8 cellular contexts compared by ENCODE assay signal in genomic region chr18:3541549-3542386, GRCh38.
DNase-seq lines count a peak whose midpoint lies in the region; ATAC-seq lines count a peak whose summit lies in the region.
"Had no signal": no experiment of that assay in that cellular context is flagged by ENCODE, and none has a peak within 500 bp of the region (broad histone marks: within the 10 kb centered on the region; RNA-seq: fewer than 3 reads in every experiment).

No MANE protein-coding gene starts in this region.

- no peak overlapping the region for H2AFZ ChIP-seq in mesenchymal stem cell (ENCODE audit: low read depth, low read length)

- H3K27me3 ChIP-seq in mucosa of rectum (ENCODE audit: control insufficient read depth in 2 of 2, insufficient read depth in 2 of 2, low read length in 2 of 2) (no peaks in the 10 kb centered on the region), mesenchymal stem cell (ENCODE audit: control insufficient read depth in 1 of 2, insufficient read depth in 1 of 2, low read length in 2 of 2) (no peaks in the 10 kb centered on the region)

- no peak overlapping the region for H3K14ac ChIP-seq in mesenchymal stem cell (ENCODE audit: low read length in 2 of 2)

- H3K27ac ChIP-seq in mucosa of rectum (ENCODE audit: low read depth in 2 of 2, low read length in 2 of 2) (peak overlapping the region; percentile 74 to 80), mesenchymal stem cell (ENCODE audit: low read length, poor library complexity, severe bottlenecking) (no peak overlapping the region)

- no peak overlapping the region for H4K8ac ChIP-seq in mesenchymal stem cell (ENCODE audit: low read length)

- no peak overlapping the region for H3K23ac ChIP-seq in mesenchymal stem cell (ENCODE audit: low read length in 2 of 2)

- H2BK15ac ChIP-seq in mesenchymal stem cell (ENCODE audit: low read depth, poor library complexity, severe bottlenecking) = no peak overlapping the region

- H3K9ac ChIP-seq in mucosa of rectum (ENCODE audit: low read depth in 1 of 2, low read length in 2 of 2) (peak overlapping the region in 1 of 2 donors; percentile 28), mesenchymal stem cell (ENCODE audit: low read length) (no peak overlapping the region)

- H2BK5ac ChIP-seq in mesenchymal stem cell (ENCODE audit: low read depth, low read length, poor library complexity, severe bottlenecking) = no peak overlapping the region

- ATAC-seq in GM18873 (IDR thresholded peaks at IDR 0.05; ENCODE audit: low FRiP score, unreplicated experiment) = peak; percentile 96
- ATAC-seq in GM21717 (IDR thresholded peaks at IDR 0.05; ENCODE audit: unreplicated experiment) = peak; percentile 86
- peak; percentile 84 for ATAC-seq in HG03565 (IDR thresholded peaks at IDR 0.05; ENCODE audit: unreplicated experiment)

- no peak overlapping the region for H4K91ac ChIP-seq in mesenchymal stem cell (ENCODE audit: low read length)

- H3K4ac ChIP-seq in mesenchymal stem cell (ENCODE audit: low read depth in 1 of 2, low read length in 2 of 2) = no peak overlapping the region

- H3K36me3 ChIP-seq in mucosa of rectum (ENCODE audit: control insufficient read depth in 2 of 2, insufficient read depth in 2 of 2, low read length in 2 of 2) (no peaks in the 10 kb centered on the region), mesenchymal stem cell (ENCODE audit: control insufficient read depth in 1 of 2, insufficient read depth in 2 of 2, low read depth in 1 of 2, low read length in 2 of 2) (no peaks in the 10 kb centered on the region)

- no peak overlapping the region for H3K4me2 ChIP-seq in mesenchymal stem cell (ENCODE audit: low read length, poor library complexity, severe bottlenecking)

- no peak overlapping the region for H3K18ac ChIP-seq in mesenchymal stem cell (ENCODE audit: low read depth in 1 of 2, low read length in 2 of 2)

- 77% methylated on average over 3 of the region's 5 CpGs for WGBS in mesenchymal stem cell

- H3K79me1 ChIP-seq in mesenchymal stem cell (replicated peaks; ENCODE audit: low read length, poor library complexity, severe bottlenecking) = no peaks in the 10 kb centered on the region

- H2AK5ac ChIP-seq in mesenchymal stem cell (ENCODE audit: low read length, severe bottlenecking) = no peak overlapping the region

- no peak overlapping the region for H2BK120ac ChIP-seq in mesenchymal stem cell (ENCODE audit: low read depth, low read length)

- peak overlapping the region; percentile 1 to 24 for H3K4me3 ChIP-seq in mucosa of rectum (ENCODE audit: low read length in 2 of 2)
- no peak overlapping the region for H3K4me3 ChIP-seq in mesenchymal stem cell (ENCODE audit: insufficient read depth in 1 of 2, low read depth in 1 of 2, low read length in 2 of 2)

- no peaks in the 10 kb centered on the region for H3K9me3 ChIP-seq in mucosa of rectum (ENCODE audit: control insufficient read depth in 2 of 2, low read length in 2 of 2)
- no peaks in the 10 kb centered on the region for H3K9me3 ChIP-seq in mesenchymal stem cell (ENCODE audit: control insufficient read depth, low read length)

- H2BK12ac ChIP-seq in mesenchymal stem cell (ENCODE audit: low read length in 2 of 2) = no peak overlapping the region

- DNase-seq in NCI-H1048 (lab: John Stamatoyannopoulos, UW) (no peak), NCI-H524 (lab: John Stamatoyannopoulos, UW) (no peak), mesenchymal stem cell (no peak)
- DNase-seq: IMR-90 had no signal

- H3K4me1 ChIP-seq in mucosa of rectum (ENCODE audit: control insufficient read depth in 2 of 2, insufficient read depth in 2 of 2, low read length in 2 of 2) (peaks cover 14% of the 10 kb centered on the region in 2 donors), mesenchymal stem cell (ENCODE audit: control insufficient read depth, insufficient read depth, low read depth, low read length) (no peaks in the 10 kb centered on the region)

Comparison
In these comparisons a context has a peak if more than half of its experiments do, and no peak if none do; other contexts are left out.
1. H3K4me3 ChIP-seq: peak in mucosa of rectum (2 of 2); none in mesenchymal stem cell (0 of 2).
2. Peak in every context shown above with its lines, with median percentiles within 50 percentile points of each other: ATAC-seq.